In the genomic region with DNA sequence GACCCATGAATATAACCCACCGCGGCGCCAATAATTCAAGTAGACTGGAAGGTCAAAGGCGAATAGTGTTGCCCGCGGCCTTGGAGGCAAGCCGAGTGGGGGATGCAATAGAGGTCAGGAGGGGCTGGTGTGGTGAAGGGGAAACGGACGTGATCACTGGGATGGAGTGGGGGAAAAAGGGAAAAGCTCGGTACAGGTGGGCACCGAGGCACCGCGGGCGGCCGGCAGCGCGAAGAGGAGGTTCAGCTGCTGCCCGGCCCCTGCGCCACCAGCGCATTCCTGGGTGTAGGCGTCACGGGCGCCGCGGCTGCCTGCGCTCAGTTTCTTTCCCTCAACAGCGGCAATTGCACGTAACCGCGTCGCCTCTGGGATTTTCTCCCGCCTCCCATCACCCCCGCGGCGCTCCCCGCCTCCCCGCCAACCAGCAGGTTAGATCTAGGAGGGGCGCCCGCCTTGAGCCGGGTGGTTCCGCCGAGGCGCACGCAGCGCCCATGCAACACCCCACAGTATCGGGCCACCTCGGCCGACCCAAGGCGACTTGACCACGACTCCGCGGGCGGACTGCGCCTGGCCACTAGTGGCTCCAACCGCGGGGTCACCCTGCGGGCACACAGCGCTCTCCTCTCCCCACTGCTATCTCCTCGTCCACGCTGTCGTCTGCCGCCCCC, we compare ENCODE assay signal across 8 cellular contexts. TPM values are rescaled to one million over a fixed set of nuclear protein-coding genes. Genes with fewer than 3 reads are reported as not detected.
DNase-seq lines count a peak whose midpoint lies in the region; ATAC-seq lines count a peak whose summit lies in the region.

No MANE protein-coding gene starts in this region.

- H3K9me3 ChIP-seq in effector memory CD4-positive, alpha-beta T cell (ENCODE audit: control insufficient read depth, low read length): no peaks in the 10 kb centered on the region

- no peaks in the 10 kb centered on the region for H3K36me3 ChIP-seq in rectal smooth muscle tissue (ENCODE audit: control insufficient read depth, insufficient read depth, low read length)
- H3K36me3 ChIP-seq in effector memory CD4-positive, alpha-beta T cell (ENCODE audit: control insufficient read depth, insufficient read depth, low read length): no peaks in the 10 kb centered on the region

- ATAC-seq in left ventricle myocardium superior (peak; percentile 79), GM21390 (IDR thresholded peaks at IDR 0.05; ENCODE audit: unreplicated experiment) (no peak), HG03457 (IDR thresholded peaks at IDR 0.05; ENCODE audit: unreplicated experiment) (no peak)

- peak overlapping the region; percentile 70 for H3K9ac ChIP-seq in rectal smooth muscle tissue (ENCODE audit: low read length)

- peaks cover 19% of the 10 kb centered on the region for H3K4me1 ChIP-seq in rectal smooth muscle tissue (ENCODE audit: control insufficient read depth, insufficient read depth, low read length)
- H3K4me1 ChIP-seq in effector memory CD4-positive, alpha-beta T cell (ENCODE audit: control insufficient read depth, insufficient read depth, low read length, poor library complexity, severe bottlenecking): no peaks in the 10 kb centered on the region

- H3K27me3 ChIP-seq in rectal smooth muscle tissue (ENCODE audit: control insufficient read depth, insufficient read depth, low read length): no peaks in the 10 kb centered on the region
- peaks cover 5% of the 10 kb centered on the region for H3K27me3 ChIP-seq in effector memory CD4-positive, alpha-beta T cell (replicated peaks; ENCODE audit: control insufficient read depth, insufficient read depth, low read length, poor library complexity, severe bottlenecking)

- H3K27ac ChIP-seq in rectal smooth muscle tissue (ENCODE audit: low read depth, low read length): peak overlapping the region; percentile 93
- H3K27ac ChIP-seq in effector memory CD4-positive, alpha-beta T cell (ENCODE audit: insufficient read depth, low read length, poor library complexity, severe bottlenecking): no peak overlapping the region

- intact Hi-C loops in left ventricle myocardium superior (cut with micrococcal nuclease): loop anchor here (2.0 to 5.0 kb wide), 2 partner anchors 61 to 889 kb away; no protein-coding TSS in a partner anchor

- DNase-seq in DMS79 treated with DMSO at 0.1 percent for 48 hours (lab: John Stamatoyannopoulos, UW) (peak; percentile 63), NCI-H1417 (lab: John Stamatoyannopoulos, UW) (peak; percentile 34 to 83 (median 78)), amniotic stem cell (lab: John Stamatoyannopoulos, UW) (peak; percentile 47), left ventricle myocardium superior (peak; percentile 89)
- DNase-seq in effector memory CD4-positive, alpha-beta T cell: no peak

- H3K4me3 ChIP-seq in rectal smooth muscle tissue (ENCODE audit: low read length): peak overlapping the region; percentile 93
- H3K4me3 ChIP-seq in effector memory CD4-positive, alpha-beta T cell (ENCODE audit: insufficient read depth, low read depth, low read length, poor library complexity, severe bottlenecking): no peak overlapping the region

RNA-seq across cellular contexts. Expression of a gene that starts 1.5 kb away (rescaled TPM):
- total RNA-seq in left ventricle myocardium superior: 25.1 TPM

Comparison
In these comparisons a context has a peak if more than half of its experiments do, and no peak if none do; other contexts are left out.
1. DNase-seq: peak in DMS79 treated with DMSO at 0.1 percent for 48 hours (single experiment), NCI-H1417 (3 of 3), amniotic stem cell (single experiment) and left ventricle myocardium superior (single experiment); none in effector memory CD4-positive, alpha-beta T cell (0 of 3).